Comparison of ENCODE assay signal across 1 cellular context in the genomic region with DNA sequence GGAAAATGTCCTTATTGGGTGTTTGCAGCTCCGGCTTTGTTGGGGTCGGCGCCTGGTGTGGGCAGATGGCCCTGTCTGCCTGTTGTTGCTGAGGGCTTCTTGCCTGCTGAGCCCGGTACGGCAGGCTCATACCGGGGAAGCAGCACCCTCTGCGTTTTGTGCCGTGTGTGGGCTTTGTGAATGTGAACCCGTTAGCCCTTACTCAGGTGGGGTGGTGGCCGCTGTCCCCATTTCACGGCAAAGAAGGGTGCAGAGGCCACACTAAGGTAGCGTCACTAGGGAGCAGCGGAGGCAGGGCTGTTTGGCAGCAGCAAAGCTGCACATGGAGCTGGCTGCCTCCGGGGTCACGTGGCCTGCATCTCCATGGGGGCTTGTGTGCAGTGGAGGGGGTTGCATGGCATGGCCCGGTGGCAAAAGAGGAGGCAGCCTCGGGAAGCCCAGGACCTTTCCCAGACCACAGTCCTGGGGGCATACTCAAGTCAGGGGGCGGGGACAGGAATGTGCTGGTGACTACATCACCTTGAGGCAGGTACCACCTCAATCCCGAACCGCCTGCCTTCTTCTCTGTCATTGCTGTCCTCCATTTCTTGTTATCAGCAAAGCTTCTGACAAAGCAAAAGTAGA.
TF ChIP-seq lines count a peak whose summit lies in the region.

No MANE protein-coding gene starts in this region.

TF ChIP-seq in H1, 55 proteins besides CTCF, POLR2A, EP300 and RAD21:
- no peak for TF ChIP-seq CREB1 (IDR thresholded peaks at IDR 0.05)
- TF ChIP-seq KDM1A (IDR thresholded peaks at IDR 0.05; ENCODE audit: borderline replicate concordance, low read length) = 0 out of 2 replicates have a peak, but pooled peaks have one; percentile 6
- TF ChIP-seq SRF (IDR thresholded peaks at IDR 0.05; ENCODE audit: low read depth, low read length) = 0 out of 2 replicates have a peak, but pooled peaks have one; percentile 19
- TF ChIP-seq, protein P1, sequence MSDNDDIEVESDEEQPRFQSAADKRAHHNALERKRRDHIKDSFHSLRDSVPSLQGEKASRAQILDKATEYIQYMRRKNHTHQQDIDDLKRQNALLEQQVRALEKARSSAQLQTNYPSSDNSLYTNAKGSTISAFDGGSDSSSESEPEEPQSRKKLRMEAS (IDR thresholded peaks at IDR 0.05) = peak; percentile 59; the same call in 1 of the 2 replicates
- TF ChIP-seq EGR1 (IDR thresholded peaks at IDR 0.05; ENCODE audit: borderline replicate concordance, low read depth, low read length) = peak; percentile 6; the same call in 1 of the 2 replicates
